In the genomic region with DNA sequence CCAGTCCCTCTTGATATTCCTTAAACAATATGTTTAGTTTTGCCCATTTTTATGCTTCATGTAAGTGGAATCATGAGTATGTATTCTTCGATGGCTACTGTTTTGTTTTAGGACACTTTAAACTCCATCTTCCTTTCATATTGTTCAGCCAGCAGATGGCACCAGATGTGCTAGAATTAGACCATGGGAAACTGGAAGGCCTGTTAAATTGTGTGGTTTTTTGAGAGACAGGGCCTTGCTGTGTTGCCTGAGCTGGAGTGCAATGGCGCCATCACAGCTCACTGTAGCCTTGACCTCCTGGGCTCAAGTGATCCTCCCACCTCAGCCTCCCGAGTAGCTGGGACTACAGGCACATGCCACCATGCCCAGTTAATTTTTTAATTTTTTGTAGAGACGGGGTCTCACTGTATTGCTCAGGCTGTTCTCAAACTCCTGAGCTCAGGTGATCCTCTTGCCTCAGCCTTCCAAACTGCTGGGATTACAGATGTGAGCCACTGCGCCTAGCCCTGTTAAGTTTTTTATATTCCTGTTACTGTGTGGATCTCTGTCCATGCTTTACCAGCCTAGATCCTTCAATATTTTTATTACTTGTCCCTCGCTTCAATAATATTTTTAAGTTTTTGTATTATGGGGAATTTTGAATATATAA, we compare ENCODE assay signal across 8 cellular contexts. TPM values are rescaled to one million over a fixed set of nuclear protein-coding genes. Genes with fewer than 3 reads are reported as not detected.
DNase-seq lines count a peak whose midpoint lies in the region; ATAC-seq and TF ChIP-seq lines count a peak whose summit lies in the region.
"Not testable (repeated sequence)": the region's sequence is repeated elsewhere in the genome, so short reads cannot be mapped to it uniquely, and the experiment has no call there.

No MANE protein-coding gene starts in this region.

- TF ChIP-seq CTCF in GM13977 (IDR thresholded peaks at IDR 0.05; ENCODE audit: extremely low read depth, insufficient read depth, missing control alignments) (peak; percentile 46), psoas muscle (IDR thresholded peaks at IDR 0.05) (peak; percentile 34)

- H3K4me3 ChIP-seq in psoas muscle: not testable (repeated sequence)

- intact Hi-C loops in psoas muscle (cut with DNase I): not testable (repeated sequence)

- H3K9me3 ChIP-seq in psoas muscle: not testable (repeated sequence)

- H3K27ac ChIP-seq in psoas muscle: not testable (repeated sequence)

- H3K36me3 ChIP-seq in psoas muscle (ENCODE audit: insufficient read depth in 1 of 2, low read depth in 1 of 2): peaks cover 0 to 51% of the 10 kb centered on the region in 2 donors

- in situ Hi-C loops in ACHN (cut with HindIII; ENCODE audit: low pct_ligation_motif_present, low pct_unique_long_range_greater_than_20kb, low sequenced_read_pairs); GM13977 (cut with MboI; ENCODE audit: low pct_unique_long_range_greater_than_20kb, low sequenced_read_pairs, unreplicated experiment); KBM-7 (cut with MboI; ENCODE audit: low pct_unique_long_range_greater_than_20kb, low sequenced_read_pairs): not testable (repeated sequence)

- not testable (repeated sequence) for H3K27me3 ChIP-seq in psoas muscle (ENCODE audit: insufficient read depth in 3 of 3, low read length in 2 of 3)

- not testable (repeated sequence) for H3K4me1 ChIP-seq in psoas muscle

- peak; percentile 69 for DNase-seq in ACHN
- not testable (repeated sequence) for DNase-seq in GM13977 (ENCODE audit: low spot score); psoas muscle
- DNase-seq in KBM-7: peak; percentile 74
- DNase-seq in RPMI7951 (ENCODE audit: low read depth): peak; percentile 46
- DNase-seq in activated CD8-positive, alpha-beta memory T cell treated with anti-CD3 and anti-CD28 coated beads, Interleukin-2, amount 50 U/mL, for 1 hour (ENCODE audit: extremely low read depth): peak; percentile 21
- DNase-seq in effector CD4-positive, alpha-beta T cell: peak; percentile 33
- peak; percentile 64 for DNase-seq in islet precursor cell

- 80 to 86% (median 82%) methylated on average over 5 of the region's 6 CpGs for WGBS in psoas muscle, 3 donors

- ATAC-seq in psoas muscle: peak; percentile 57 to 76 (median 72)

RNA-seq across cellular contexts. Expression of gene TIMM23, which starts 11.4 kb away (rescaled TPM):
- 86.4 and 93.2 TPM in 2 replicates for total RNA-seq in RPMI7951 (2014; rRNA removed; shearing (Covaris generic))
- total RNA-seq in psoas muscle: 100 to 1,000 TPM in 1 of 4 donors, 10 to 100 TPM in 3; 82.9 to 101 (median 90.2) TPM
- polyA plus RNA-seq in psoas muscle: 100 to 1,000 TPM; 118 to 134 (median 122) TPM

RNA-seq across cellular contexts. Expression of gene NCOA4, which starts 46.8 kb away (rescaled TPM):
- total RNA-seq in RPMI7951 (2014; rRNA removed; shearing (Covaris generic)): 111 and 144 TPM in 2 replicates
- total RNA-seq in psoas muscle: 100 to 1,000 TPM; 129 to 165 (median 142) TPM
- 100 to 1,000 TPM in 1 of 3 donors, 10 to 100 TPM in 2; 63.3 to 131 (median 75.2) TPM for polyA plus RNA-seq in psoas muscle
